25 cellular contexts compared by ENCODE assay signal in genomic region chr5:34848230-34848629, GRCh38. TPM values are rescaled to one million over a fixed set of nuclear protein-coding genes. Genes with fewer than 3 reads are reported as not detected.
A peak's percentile ranks its signal among the peaks of the same experiment; 100 is the strongest.
DNase-seq lines count a peak whose midpoint lies in the region; ATAC-seq, FAIRE-seq and TF ChIP-seq lines count a peak whose summit lies in the region.
"Had no signal": no experiment of that assay in that cellular context is flagged by ENCODE, and none has a peak within 500 bp of the region (broad histone marks: within the 10 kb centered on the region; RNA-seq: fewer than 3 reads in every experiment).

No MANE protein-coding gene starts in this region.

- no peak for FAIRE-seq in HepG2 (lab: Jason Lieb, UNC)
- FAIRE-seq: A549, GM12878, GM12892, GM18507 had no signal

- H4K20me1 ChIP-seq in HepG2 (ENCODE audit: insufficient read depth, low read length) = no peaks in the 10 kb centered on the region
- H4K20me1 ChIP-seq in neural progenitor cell (ENCODE audit: low read depth) = no peaks in the 10 kb centered on the region
- H4K20me1 ChIP-seq: BLaER1 treated with 17β-estradiol and CSF1 and Interleukin-3, amounts not matched to agents 10 nM and 100 nM had no signal

- no peak overlapping the region for H2AFZ ChIP-seq in HepG2 (ENCODE audit: low read length)
- no peak overlapping the region for H2AFZ ChIP-seq in neural progenitor cell (replicated peaks)

- intact Hi-C loops in HepG2 (cut with micrococcal nuclease; ENCODE audit: unreplicated experiment) (no loop called here), right lobe of liver (cut with DNase I) (no loop called here)

- H3K4me2 ChIP-seq in HepG2 (ENCODE audit: low read depth, low read length) (0 out of 2 replicates have a peak overlapping the region, but pooled peaks have one; percentile 10), neural progenitor cell (no peak overlapping the region)
- H3K4me2 ChIP-seq: A549; BLaER1 treated with 17β-estradiol and CSF1 and Interleukin-3, amounts not matched to agents 10 nM and 100 nM had no signal

- TF ChIP-seq EP300 in HepG2 (IDR thresholded peaks at IDR 0.05; ENCODE audit: low read depth in 2 of 2, low read length in 2 of 2) (no peak), HepG2 (CRISPR knock-in tag; IDR thresholded peaks at IDR 0.05; ENCODE audit: borderline replicate concordance) (no peak)

- H3K9me3 Mint-ChIP-seq in neural progenitor cell = peaks cover 10% of the 10 kb centered on the region
- H3K9me3 Mint-ChIP-seq: CD4-positive, alpha-beta T cell; CD8-positive, alpha-beta T cell had no signal

- H3K4me3 Mint-ChIP-seq in neural progenitor cell = no peak overlapping the region
- H3K4me3 Mint-ChIP-seq: B cell; CD4-positive, alpha-beta T cell; CD8-positive, alpha-beta T cell had no signal

- TF ChIP-seq CTCF in HepG2 (CRISPR knock-in tag; IDR thresholded peaks at IDR 0.05) = no peak
- no peak for TF ChIP-seq CTCF in right lobe of liver (IDR thresholded peaks at IDR 0.05)
- no peak for TF ChIP-seq CTCF in neural progenitor cell (IDR thresholded peaks at IDR 0.05)

- BruUV-seq in HepG2 (replicated peaks; lab: Mats Ljungman, UMichigan) = no TSS peak

- peaks cover 42% of the 10 kb centered on the region for H3K36me3 Mint-ChIP-seq in neural progenitor cell
- H3K36me3 Mint-ChIP-seq: CD8-positive, alpha-beta T cell had no signal

- H3K27ac ChIP-seq in HepG2 (ENCODE audit: extremely low read length, insufficient read depth, low read length) = no peak overlapping the region
- H3K27ac ChIP-seq in right lobe of liver = no peak overlapping the region
- H3K27ac ChIP-seq in neural progenitor cell = no peak overlapping the region
- H3K27ac ChIP-seq: 22Rv1; A549; BLaER1 treated with 17β-estradiol and CSF1 and Interleukin-3, amounts not matched to agents 10 nM and 100 nM; C4-2B had no signal

- H3K9ac ChIP-seq in HepG2 (ENCODE audit: insufficient read depth, low read depth, low read length) (no peak overlapping the region), neural progenitor cell (no peak overlapping the region)
- H3K9ac ChIP-seq: BLaER1 treated with 17β-estradiol and CSF1 and Interleukin-3, amounts not matched to agents 10 nM and 100 nM had no signal

- in situ Hi-C loops in HepG2 (cut with HindIII; ENCODE audit: extremely low pct_ligation_motif_present, low pct_unique_long_range_greater_than_20kb) = no loop called here

- H3F3A ChIP-seq in neural progenitor cell (ENCODE audit: low read depth) = no peaks in the 10 kb centered on the region

- H3K4me3 ChIP-seq in HepG2 (replicated peaks in 1 of 3; ENCODE audit: insufficient read depth in 1 of 3, low read depth in 2 of 3, low read length in 3 of 3) = no peak overlapping the region
- no peak overlapping the region for H3K4me3 ChIP-seq in right lobe of liver
- no peak overlapping the region for H3K4me3 ChIP-seq in neural progenitor cell
- H3K4me3 ChIP-seq: A549; BLaER1 treated with 17β-estradiol and CSF1 and Interleukin-3, amounts not matched to agents 10 nM and 100 nM; GM12878 had no signal

- ATAC-seq in HepG2 (no peak), right lobe of liver (no peak)
- ATAC-seq: A549; CD8-positive, alpha-beta T cell; GM12878 had no signal

- DNase-seq in HepG2 (ENCODE audit: low spot score) = no peak
- DNase-seq in right lobe of liver = no peak
- peak; percentile 6 for DNase-seq in DMS53 treated with DMSO at 0.1 percent for 48 hours (lab: John Stamatoyannopoulos, UW; ENCODE audit: unreplicated experiment)
- no peak for DNase-seq in amygdala (lab: John Stamatoyannopoulos, UW)
- no peak for DNase-seq in neural progenitor cell (ENCODE audit: low spot score)
- DNase-seq: AML-193; CD4-positive, alpha-beta T cell; CD8-positive, alpha-beta T cell; DMS 273 treated with DMSO at 0.1 percent for 48 hours; DMS153; DMS79; DND-41; EL; GDM1 had no signal

- no peak for TF ChIP-seq RAD21 in HepG2 (CRISPR knock-in tag; IDR thresholded peaks at IDR 0.05)

- H3K9me3 ChIP-seq in HepG2 (ENCODE audit: low read length) = no peaks in the 10 kb centered on the region
- no peaks in the 10 kb centered on the region for H3K9me3 ChIP-seq in right lobe of liver
- H3K9me3 ChIP-seq in neural progenitor cell (ENCODE audit: low read depth) = no peaks in the 10 kb centered on the region
- H3K9me3 ChIP-seq: A549 had no signal

- H3K4me1 ChIP-seq in HepG2 (ENCODE audit: insufficient read depth, low read length) = peaks cover 10% of the 10 kb centered on the region
- no peaks in the 10 kb centered on the region for H3K4me1 ChIP-seq in right lobe of liver
- no peaks in the 10 kb centered on the region for H3K4me1 ChIP-seq in neural progenitor cell
- H3K4me1 ChIP-seq: A549 had no signal

- 38% methylated on average over 2 of the region's 2 CpGs for WGBS in HepG2 (ENCODE audit: low lambda C conversion rate)
- 90% methylated on average over 2 of the region's 2 CpGs for WGBS in right lobe of liver (ENCODE audit: insufficient coverage, low coverage, low lambda C conversion rate, missing lambda C conversion rate)

- TF ChIP-seq POLR2A in HepG2 (IDR thresholded peaks at IDR 0.05; ENCODE audit: insufficient read depth in 1 of 2, low read depth in 2 of 2, low read length in 2 of 2) = no peak
- TF ChIP-seq POLR2A in right lobe of liver (IDR thresholded peaks at IDR 0.05) = no peak

- POLR2A ChIA-PET in HepG2 (lab: Yijun Ruan, JAX) = interaction anchor here (2.8 kb wide), 1 partner anchor 9 kb away, joined by 14 read pairs; the partner anchor contains the start of gene TTC23L

- CTCF ChIA-PET in HepG2 (lab: Yijun Ruan, JAX; ENCODE audit: low intra/inter-chr PET ratio, low total read pairs) = no interaction called here

- H3K36me3 ChIP-seq in HepG2 (replicated peaks in 1 of 2; ENCODE audit: control insufficient read depth in 1 of 2, insufficient read depth in 2 of 2, low read length in 2 of 2) (no peaks in the 10 kb centered on the region), right lobe of liver (no peaks in the 10 kb centered on the region), neural progenitor cell (no peaks in the 10 kb centered on the region)
- H3K36me3 ChIP-seq: BLaER1 treated with 17β-estradiol and CSF1 and Interleukin-3, amounts not matched to agents 10 nM and 100 nM had no signal

- no peaks in the 10 kb centered on the region; a peak in 1 of 5 replicates for H3K27me3 ChIP-seq in HepG2 (ENCODE audit: control insufficient read depth in 1 of 2, insufficient read depth in 2 of 2, low read length in 2 of 2)
- no peaks in the 10 kb centered on the region for H3K27me3 ChIP-seq in right lobe of liver
- no peaks in the 10 kb centered on the region for H3K27me3 ChIP-seq in neural progenitor cell
- H3K27me3 ChIP-seq: BLaER1 treated with 17β-estradiol and CSF1 and Interleukin-3, amounts not matched to agents 10 nM and 100 nM had no signal

- no peak overlapping the region for H3K27ac Mint-ChIP-seq in neural progenitor cell
- H3K27ac Mint-ChIP-seq: B cell; CD4-positive, alpha-beta T cell; CD8-positive, alpha-beta T cell had no signal

- no peaks in the 10 kb centered on the region for H3K27me3 Mint-ChIP-seq in neural progenitor cell (ENCODE audit: insufficient read depth, low read depth)

- H3K4me1 Mint-ChIP-seq in neural progenitor cell = peaks cover 8% of the 10 kb centered on the region
- H3K4me1 Mint-ChIP-seq: B cell had no signal

- H3K79me2 ChIP-seq in HepG2 (ENCODE audit: insufficient read depth, low read length) (no peaks in the 10 kb centered on the region), neural progenitor cell (ENCODE audit: low read depth) (no peaks in the 10 kb centered on the region)

TF ChIP-seq in HepG2, 621 proteins besides CTCF, POLR2A, EP300 and RAD21 (continues in another document):
- TF ChIP-seq TMF1 (CRISPR knock-in tag; IDR thresholded peaks at IDR 0.05; ENCODE audit: low read depth) = no peak
- TF ChIP-seq ZNF782 (CRISPR knock-in tag; IDR thresholded peaks at IDR 0.05; ENCODE audit: borderline replicate concordance) = no peak
- peak; percentile 46; the same call in 1 of the 2 replicates for TF ChIP-seq FOSL1 (CRISPR knock-in tag; IDR thresholded peaks at IDR 0.05; ENCODE audit: borderline replicate concordance)
- no peak for TF ChIP-seq FOXK1 (CRISPR knock-in tag; IDR thresholded peaks at IDR 0.05; ENCODE audit: borderline replicate concordance, low read depth)
- no peak for TF ChIP-seq TRIM22 (IDR thresholded peaks at IDR 0.05)

RNA-seq across cellular contexts. Expression of gene TTC23L, which starts 9.3 kb away (rescaled TPM):
- 1.1 and 1.4 TPM in 2 replicates for total RNA-seq in HepG2 (2016; rRNA removed; fragmentation: Illumina TruSeq; extraction: Trizol)
- total RNA-seq in HepG2 (2016; cell fraction: cytosol; rRNA removed; fragmentation: Illumina TruSeq; extraction: Trizol; ENCODE audit: low read depth) = 0.62 and 1.3 TPM in 2 replicates
- 0.80 and 1.2 TPM in 2 replicates for total RNA-seq in HepG2 (2016; cell fraction: insoluble cytoplasmic fraction; rRNA removed; fragmentation: Illumina TruSeq; extraction: Trizol)
- 0.83 and 1.00 TPM in 2 replicates for total RNA-seq in HepG2 (2016; cell fraction: membrane; rRNA removed; fragmentation: Illumina TruSeq; extraction: Trizol)
- 1.2 and 2.1 TPM in 2 replicates for total RNA-seq in HepG2 (2016; cell fraction: nucleus; rRNA removed; fragmentation: Illumina TruSeq; extraction: Trizol)
- 0.37 and 0.54 TPM in 2 replicates for polyA plus RNA-seq in HepG2 (2011; rRNA removed)
- 0.15 and 0.39 TPM in 2 replicates for polyA plus RNA-seq in HepG2 (2011; cell fraction: cytosol; rRNA removed)
- polyA plus RNA-seq in HepG2 (2011; cell fraction: nucleus; rRNA removed) = 0.66 and 1.9 TPM in 2 replicates
- polyA plus RNA-seq in HepG2 (2012) = 0.44 and 0.87 TPM in 2 replicates
- polyA plus RNA-seq in HepG2 (2016; cell fraction: cytosol; fragmentation: Illumina TruSeq; extraction: Trizol; ENCODE audit: low read depth) = 0.14 and 0.18 TPM in 2 replicates
- polyA plus RNA-seq in HepG2 (2016; cell fraction: insoluble cytoplasmic fraction; fragmentation: Illumina TruSeq; extraction: Trizol; ENCODE audit: low read depth) = 0.46 and 0.47 TPM in 2 replicates
- polyA plus RNA-seq in HepG2 (2016; cell fraction: membrane; fragmentation: Illumina TruSeq; extraction: Trizol; ENCODE audit: low read depth) = 0.57 and 0.65 TPM in 2 replicates
- polyA plus RNA-seq in HepG2 (2016; cell fraction: nucleus; fragmentation: Illumina TruSeq; extraction: Trizol; ENCODE audit: insufficient read depth, low read depth) = 1.2 and 2.8 TPM in 2 replicates
- 0.26 TPM in 1 of 2 replicates, not detected in the other for polyA minus RNA-seq in HepG2 (2011; rRNA and poly(A)+ RNA removed; ENCODE audit: low replicate concordance)
- not detected in 2 replicates for polyA minus RNA-seq in HepG2 (2011; cell fraction: cytosol; rRNA and poly(A)+ RNA removed)
- 1.2 and 1.5 TPM in 2 replicates for polyA minus RNA-seq in HepG2 (2011; cell fraction: nucleus; rRNA and poly(A)+ RNA removed)
- under 1 TPM in 2 of 6 experiments, not detected in 4; 0.15 to 0.51 TPM for total RNA-seq in right lobe of liver
- total RNA-seq in neural progenitor cell (ENCODE audit: low replicate concordance) = 0.96 and 1.3 TPM in 2 replicates
- total RNA-seq: A172; CD8-positive, alpha-beta T cell; G401 had no signal
- polyA plus RNA-seq: BJ, GM12878 had no signal
